28 cellular contexts compared by ENCODE assay signal in the genomic region with DNA sequence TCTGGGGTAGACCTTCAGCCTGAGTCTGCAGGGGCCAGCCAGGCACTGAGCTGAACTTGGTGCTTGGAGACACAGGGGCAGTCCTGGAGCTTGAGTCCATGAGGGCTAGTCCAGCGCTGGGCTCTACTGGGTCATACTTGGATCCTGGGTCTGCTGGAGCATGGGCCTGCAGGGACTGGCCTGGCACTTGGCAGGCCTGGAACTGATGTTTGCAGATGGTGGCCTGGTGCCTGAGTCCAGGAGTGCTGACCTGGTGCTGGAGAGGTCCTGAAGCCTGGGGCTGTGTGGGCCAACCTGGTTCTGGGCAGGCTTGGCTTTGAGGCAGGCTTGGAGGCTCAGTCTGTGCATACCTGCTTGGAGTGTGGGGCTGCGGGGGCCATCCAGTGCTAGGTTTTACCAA.
"Had no signal": no experiment of that assay in that cellular context is flagged by ENCODE, and none has a peak within 500 bp of the region (broad histone marks: within the 10 kb centered on the region; RNA-seq: fewer than 3 reads in every experiment).

No MANE protein-coding gene starts in this region.

- H3K27ac ChIP-seq: body of pancreas, breast epithelium, SJSA1 had no signal

- H3K36me3 ChIP-seq: breast epithelium, MG63, SJSA1 had no signal

- H3K4me1 ChIP-seq: body of pancreas, breast epithelium, SJSA1 had no signal

- ATAC-seq: activated CD8-positive, alpha-beta T cell treated with anti-CD3 and anti-CD28 coated beads for 36 hours; body of pancreas; K562; Panc1 had no signal

- H3K9me3 ChIP-seq: body of pancreas, breast epithelium, MG63, SJSA1 had no signal

- DNase-seq: activated CD4-positive, alpha-beta T cell treated with anti-CD3 and anti-CD28 coated beads, Interleukin-2, amount 10 ng/mL, durations not matched to agents 24 days and 14 days; activated CD4-positive, alpha-beta T cell treated with anti-CD3 and anti-CD28 coated beads, Interleukin-2, amount 50 U/mL, for 4 hours; activated CD8-positive, alpha-beta T cell treated with anti-CD3 and anti-CD28 coated beads for 36 hours; activated gamma-delta T cell; activated naive CD4-positive, alpha-beta T cell treated with Interleukin-2 at 50 U/mL for 16 hours; activated naive CD8-positive, alpha-beta T cell treated with anti-CD3 and anti-CD28 coated beads, Interleukin-2, amount 10 ng/mL, durations not matched to agents 7 days and 5 days; activated T-cell treated with anti-CD3 and anti-CD28 coated beads, Interleukin-2, amount 50 U/mL, for 24 hours; amygdala; body of pancreas; MG63; NCI-H1048; NCI-H1105 treated with DMSO at 0.1 percent for 48 hours; NCI-H1436; NCI-H1694; NCI-H1930; NCI-H2081 treated with DMSO at 0.1 percent for 48 hours; NCI-H345; NCI-H524 treated with DMSO at 0.1 percent for 48 hours; SHP77 treated with DMSO at 0.1 percent for 48 hours; SK-N-SH had no signal

- H3K9me3 Mint-ChIP-seq: activated CD4-positive, alpha-beta T cell treated with anti-CD3 and anti-CD28 coated beads, Interleukin-2, amount 10 ng/mL, durations not matched to agents 24 days and 14 days; activated CD8-positive, alpha-beta T cell treated with anti-CD3 and anti-CD28 coated beads for 36 hours; activated naive CD4-positive, alpha-beta T cell treated with anti-CD3 and anti-CD28 coated beads, Interleukin-2, amount 50 U/mL, for 24 hours; activated naive CD8-positive, alpha-beta T cell treated with anti-CD3 and anti-CD28 coated beads, Interleukin-2, amount 10 ng/mL, durations not matched to agents 7 days and 5 days; activated T-cell treated with anti-CD3 and anti-CD28 coated beads, Interleukin-2, amount 50 U/mL, for 24 hours; T-helper 1 cell treated with Interleukin-12 subunit alpha and Interleukin-12 subunit beta and Interleukin-4 antibody, amounts not matched to agents 30 μg/mL and 1 μg/mL, for 36 hours had no signal

- H3K27me3 ChIP-seq: body of pancreas, breast epithelium, SJSA1 had no signal

- H3K27me3 Mint-ChIP-seq: activated CD4-positive, alpha-beta T cell treated with anti-CD3 and anti-CD28 coated beads, Interleukin-2, amount 10 ng/mL, durations not matched to agents 24 days and 14 days; activated CD8-positive, alpha-beta T cell treated with anti-CD3 and anti-CD28 coated beads for 36 hours; activated naive CD4-positive, alpha-beta T cell treated with anti-CD3 and anti-CD28 coated beads, Interleukin-2, amount 50 U/mL, for 24 hours; activated naive CD8-positive, alpha-beta T cell treated with anti-CD3 and anti-CD28 coated beads, Interleukin-2, amount 10 ng/mL, durations not matched to agents 7 days and 5 days; activated T-cell treated with anti-CD3 and anti-CD28 coated beads, Interleukin-2, amount 50 U/mL, for 24 hours had no signal

- H3K4me3 Mint-ChIP-seq: activated CD4-positive, alpha-beta T cell treated with anti-CD3 and anti-CD28 coated beads, Interleukin-2, amount 10 ng/mL, durations not matched to agents 24 days and 14 days; activated CD8-positive, alpha-beta T cell treated with anti-CD3 and anti-CD28 coated beads for 36 hours; activated naive CD4-positive, alpha-beta T cell treated with anti-CD3 and anti-CD28 coated beads, Interleukin-2, amount 50 U/mL, for 24 hours; activated naive CD8-positive, alpha-beta T cell treated with anti-CD3 and anti-CD28 coated beads, Interleukin-2, amount 10 ng/mL, durations not matched to agents 7 days and 5 days; activated T-cell treated with anti-CD3 and anti-CD28 coated beads, Interleukin-2, amount 50 U/mL, for 24 hours; T-helper 1 cell treated with Interleukin-12 subunit alpha and Interleukin-12 subunit beta and Interleukin-4 antibody, amounts not matched to agents 30 μg/mL and 1 μg/mL, for 36 hours; T-helper 2 cell treated with Interferon-gamma antibody and Interleukin-4, amounts not matched to agents 5 μg/mL and 100 μg/mL, for 36 hours had no signal

- H3K4me3 ChIP-seq: body of pancreas, breast epithelium, K562, MG63, SJSA1 had no signal

- H3K4me1 Mint-ChIP-seq: activated CD4-positive, alpha-beta T cell treated with anti-CD3 and anti-CD28 coated beads, Interleukin-2, amount 10 ng/mL, durations not matched to agents 24 days and 14 days; activated naive CD4-positive, alpha-beta T cell treated with anti-CD3 and anti-CD28 coated beads, Interleukin-2, amount 50 U/mL, for 24 hours; activated naive CD8-positive, alpha-beta T cell treated with anti-CD3 and anti-CD28 coated beads, Interleukin-2, amount 10 ng/mL, durations not matched to agents 7 days and 5 days had no signal

- H3K27ac Mint-ChIP-seq: activated CD4-positive, alpha-beta T cell treated with anti-CD3 and anti-CD28 coated beads, Interleukin-2, amount 10 ng/mL, durations not matched to agents 24 days and 14 days; activated CD8-positive, alpha-beta T cell treated with anti-CD3 and anti-CD28 coated beads for 36 hours; activated naive CD4-positive, alpha-beta T cell treated with anti-CD3 and anti-CD28 coated beads, Interleukin-2, amount 50 U/mL, for 24 hours; activated naive CD8-positive, alpha-beta T cell treated with anti-CD3 and anti-CD28 coated beads, Interleukin-2, amount 10 ng/mL, durations not matched to agents 7 days and 5 days; activated T-cell treated with anti-CD3 and anti-CD28 coated beads, Interleukin-2, amount 50 U/mL, for 24 hours; activated T-helper 2 cell treated with anti-CD3 and anti-CD28 coated beads, Interferon-gamma antibody, Interleukin-2, Interleukin-4, amounts not matched to agents 10 μg/mL and 5 μg/mL and 100 μg/mL, durations not matched to agents 14 hours and 24 hours and 36 hours; T-helper 1 cell treated with Interleukin-12 subunit alpha and Interleukin-12 subunit beta and Interleukin-4 antibody, amounts not matched to agents 30 μg/mL and 1 μg/mL, for 36 hours; T-helper 2 cell treated with Interferon-gamma antibody and Interleukin-4, amounts not matched to agents 5 μg/mL and 100 μg/mL, for 36 hours had no signal
